ENCODE assay signal across 24 cellular contexts in genomic region chr7:151615058-151615457, GRCh38.
"Had no signal": no experiment of that assay in that cellular context is flagged by ENCODE, and none has a peak within 500 bp of the region (broad histone marks: within the 10 kb centered on the region; RNA-seq: fewer than 3 reads in every experiment).

No MANE protein-coding gene starts in this region.

- H3K4me3 ChIP-seq: esophagus squamous epithelium, gastrocnemius medialis, heart right ventricle, left lung, lower lobe of right lung, mucosa of descending colon had no signal

- H3K27ac Mint-ChIP-seq: dendritic cell treated with granulocyte-macrophage colony-stimulating factor and Interleukin-4, amounts not matched to agents 40 ng/mL and 50 ng/mL, for 4 days; effector memory CD8-positive, alpha-beta T cell; endodermal cell; mesothelial cell of epicardium had no signal

- DNase-seq: cortex of kidney; effector CD8-positive, alpha-beta T cell; effector memory CD8-positive, alpha-beta T cell; endodermal cell; erythroblast; esophagus squamous epithelium; foreskin fibroblast; foreskin melanocyte; gastrocnemius medialis; glutamatergic neuron; heart right ventricle; hippocampal formation; left cardiac atrium; left ventricle myocardium superior; lower lobe of right lung; mesenchymal stem cell; mucosa of descending colon; naive B cell; naive thymus-derived CD8-positive, alpha-beta T cell had no signal

- H3K4me1 Mint-ChIP-seq: endodermal cell, mesothelial cell of epicardium had no signal

- H3K4me1 ChIP-seq: gastrocnemius medialis, lower lobe of right lung had no signal

- H3K9me3 Mint-ChIP-seq: dendritic cell treated with granulocyte-macrophage colony-stimulating factor and Interleukin-4, amounts not matched to agents 40 ng/mL and 50 ng/mL, for 4 days; effector memory CD8-positive, alpha-beta T cell; endodermal cell; mesothelial cell of epicardium; naive B cell; naive thymus-derived CD8-positive, alpha-beta T cell had no signal

- H3K27me3 Mint-ChIP-seq: dendritic cell treated with granulocyte-macrophage colony-stimulating factor and Interleukin-4, amounts not matched to agents 40 ng/mL and 50 ng/mL, for 4 days; effector memory CD8-positive, alpha-beta T cell; naive B cell; naive thymus-derived CD8-positive, alpha-beta T cell had no signal

- H3K9me3 ChIP-seq: esophagus squamous epithelium, gastrocnemius medialis, heart right ventricle, left lung, lower lobe of right lung, mucosa of descending colon had no signal

- H3K36me3 ChIP-seq: gastrocnemius medialis, left lung had no signal

- H3K4me3 Mint-ChIP-seq: dendritic cell treated with granulocyte-macrophage colony-stimulating factor and Interleukin-4, amounts not matched to agents 40 ng/mL and 50 ng/mL, for 4 days; effector memory CD8-positive, alpha-beta T cell; endodermal cell; mesothelial cell of epicardium; naive thymus-derived CD8-positive, alpha-beta T cell had no signal

- ATAC-seq: effector memory CD8-positive, alpha-beta T cell; esophagus mucosa; gastrocnemius medialis; left lung; mucosa of descending colon; naive thymus-derived CD8-positive, alpha-beta T cell had no signal

- H3K27ac ChIP-seq: epithelial cell of prostate, esophagus squamous epithelium, gastrocnemius medialis, heart right ventricle, left lung, lower lobe of right lung had no signal

- H3K36me3 Mint-ChIP-seq: mesothelial cell of epicardium had no signal

- H3K27me3 ChIP-seq: esophagus squamous epithelium, gastrocnemius medialis, heart right ventricle, left lung had no signal
